ENCODE assay signal across 25 cellular contexts in genomic region chr7:140744005-140744404, GRCh38. TPM values are rescaled to one million over a fixed set of nuclear protein-coding genes. Genes with fewer than 3 reads are reported as not detected.
DNase-seq lines count a peak whose midpoint lies in the region; ATAC-seq, FAIRE-seq and TF ChIP-seq lines count a peak whose summit lies in the region.
"Had no signal": no experiment of that assay in that cellular context is flagged by ENCODE, and none has a peak within 500 bp of the region (broad histone marks: within the 10 kb centered on the region; RNA-seq: fewer than 3 reads in every experiment).

No MANE protein-coding gene starts in this region.

- TF ChIP-seq RAD21 in A549 (conservative IDR thresholded peaks at IDR 0.05 in 1 of 2, IDR thresholded peaks at IDR 0.05 in 1 of 2) = no peak

- H3K4me1 ChIP-seq in heart right ventricle (peaks cover 0 to 7% (median 0%) of the 10 kb centered on the region in 9 donors), A549 (no peaks in the 10 kb centered on the region)
- H3K4me1 ChIP-seq: BE2C had no signal

- H3K4me2 ChIP-seq in A549 = no peak overlapping the region
- H3K4me2 ChIP-seq: BLaER1 treated with 17β-estradiol and CSF1 and Interleukin-3, amounts not matched to agents 10 nM and 100 nM; GM23338 had no signal

- peaks cover 0 to 64% (median 7%) of the 10 kb centered on the region in 9 donors for H3K36me3 ChIP-seq in heart right ventricle
- H3K36me3 ChIP-seq: BE2C had no signal

- POLR2A ChIA-PET in A549 (lab: Yijun Ruan, JAX) = interaction anchor here (0.8 kb wide), 1 partner anchor 48 kb away, joined by 4 read pairs; the partner anchor contains the start of gene NDUFB2

- peak; percentile 23 for FAIRE-seq in A549 (lab: Jason Lieb, UNC)
- FAIRE-seq: D721Med, GM12878, GM19239 had no signal

- DNase-seq in Right ventricle myocardium superior (no peak), heart right ventricle (no peak), A549 (ENCODE audit: low read depth in 1 of 2, low spot score in 1 of 2) (no peak), left lobe of liver (ENCODE audit: low spot score) (no peak), type B pancreatic cell (ENCODE audit: extremely low spot score, unreplicated experiment) (no peak), NCI-H524 (lab: John Stamatoyannopoulos, UW) (no peak), SW480 (ENCODE audit: low spot score) (no peak)
- DNase-seq: ACHN; AML-193; BE2C; CD4-positive, alpha-beta T cell; CD8-positive, alpha-beta memory T cell; DMS 273 treated with DMSO at 0.1 percent for 48 hours; DMS79; EL; GDM1; H9 had no signal

- H3K4me3 ChIP-seq in heart right ventricle (no peak overlapping the region), A549 (no peak overlapping the region)
- H3K4me3 ChIP-seq: BLaER1 treated with 17β-estradiol and CSF1 and Interleukin-3, amounts not matched to agents 10 nM and 100 nM; GM12878; GM23338 had no signal

- H3K9me3 ChIP-seq in heart right ventricle (no peaks in the 10 kb centered on the region), A549 (no peaks in the 10 kb centered on the region)
- H3K9me3 ChIP-seq: BE2C had no signal

- no peak for TF ChIP-seq EP300 in A549 (IDR thresholded peaks at IDR 0.05)

- no peak overlapping the region for H3K4me3 Mint-ChIP-seq in type B pancreatic cell
- H3K4me3 Mint-ChIP-seq: CD14-positive monocyte; CD4-positive, alpha-beta T cell; CD8-positive, alpha-beta memory T cell; GM23338; H9 had no signal

- H3K36me3 Mint-ChIP-seq in type B pancreatic cell = peaks cover 18% of the 10 kb centered on the region

- CTCF ChIA-PET in A549 (lab: Yijun Ruan, JAX) = interaction anchor here (1.2 kb wide), 1 partner anchor 49 kb away, joined by 3 read pairs; no protein-coding TSS in a partner anchor

- no peaks in the 10 kb centered on the region for H3K27me3 Mint-ChIP-seq in type B pancreatic cell
- H3K27me3 Mint-ChIP-seq: CD4-positive, alpha-beta T cell; CD8-positive, alpha-beta memory T cell had no signal

- no peaks in the 10 kb centered on the region for H3K27me3 ChIP-seq in heart right ventricle
- H3K27me3 ChIP-seq: BE2C; BLaER1 treated with 17β-estradiol and CSF1 and Interleukin-3, amounts not matched to agents 10 nM and 100 nM had no signal

- H3K9me3 Mint-ChIP-seq in type B pancreatic cell = no peaks in the 10 kb centered on the region
- H3K9me3 Mint-ChIP-seq: CD4-positive, alpha-beta T cell; CD8-positive, alpha-beta memory T cell; GM23338; H9 had no signal

- no peak for TF ChIP-seq POLR2A in A549 (IDR thresholded peaks at IDR 0.05; ENCODE audit: low read length)

- ATAC-seq in Right ventricle myocardium superior (ENCODE audit: poor library complexity) (peak; percentile 38), heart right ventricle (no peak), A549 (no peak), left lobe of liver (peak; percentile 15)
- ATAC-seq: GM12878, GM23338, HCT116 had no signal

- no peaks in the 10 kb centered on the region for H3K4me1 Mint-ChIP-seq in type B pancreatic cell (ENCODE audit: unreplicated experiment)

- intact Hi-C loops in Right ventricle myocardium superior (cut with DNase I) (no loop called here), heart right ventricle (cut with DNase I) (no loop called here)

- TF ChIP-seq CTCF in heart right ventricle (IDR thresholded peaks at IDR 0.05) = no peak
- no peak for TF ChIP-seq CTCF in A549 (IDR thresholded peaks at IDR 0.05)
- TF ChIP-seq CTCF in type B pancreatic cell (conservative IDR thresholded peaks at IDR 0.05) = no peak

- H3K27ac ChIP-seq in heart right ventricle = no peak overlapping the region
- no peak overlapping the region for H3K27ac ChIP-seq in A549
- H3K27ac ChIP-seq: 22Rv1; BLaER1 treated with 17β-estradiol and CSF1 and Interleukin-3, amounts not matched to agents 10 nM and 100 nM had no signal

- H3K27ac Mint-ChIP-seq in type B pancreatic cell = peak overlapping the region; percentile 48
- H3K27ac Mint-ChIP-seq: CD14-positive monocyte; CD4-positive, alpha-beta T cell; CD8-positive, alpha-beta memory T cell; GM23338 had no signal

- 70 to 84% methylated on average over 2 of the region's 2 CpGs for WGBS in heart right ventricle, 2 donors
- WGBS in A549 (ENCODE audit: missing lambda C conversion rate) = 84% methylated on average over 2 of the region's 2 CpGs

TF ChIP-seq in A549, 52 proteins besides CTCF, POLR2A, EP300 and RAD21:
- no peak for TF ChIP-seq FOXS1 (CRISPR knock-in tag; IDR thresholded peaks at IDR 0.05)

RNA-seq across cellular contexts. Expression of gene NDUFB2, which starts 47.5 kb away (rescaled TPM):
- total RNA-seq in Right ventricle myocardium superior (808 TPM), heart right ventricle (100 to 1,000 TPM; 526 to 798 (median 653) TPM), left lobe of liver (146 TPM), type B pancreatic cell (ENCODE audit: low replicate concordance) (179 and 258 TPM in 2 replicates)
- polyA plus RNA-seq in heart right ventricle (100 to 1,000 TPM; 211 to 876 TPM), A549 (2011; rRNA removed) (381 and 405 TPM in 2 replicates), A549 (2017; fragmentation: RNase III; extraction: RNeasy Plus Mini Kit Qiagen cat#74134 plus additional on column Dnase treatment) (345 to 370 TPM (median 360 TPM) in 3 replicates)
- 917 and 1,079 TPM in 2 replicates for polyA plus RNA-seq in A549 (2012; cell fraction: cytosol; rRNA removed)
- polyA plus RNA-seq in A549 (2012; cell fraction: nucleus; rRNA removed) = 494 and 763 TPM in 2 replicates
- polyA minus RNA-seq in A549 (2011; rRNA and poly(A)+ RNA removed) = 46.4 and 48.2 TPM in 2 replicates

Comparison
In these comparisons a context has a peak if more than half of its experiments do, and no peak if none do; other contexts are left out.
1. ATAC-seq: peak in Right ventricle myocardium superior (single experiment) and left lobe of liver (single experiment); none in heart right ventricle (0 of 8) and A549 (0 of 2).